Comparison of ENCODE assay signal across 24 cellular contexts in genomic region chr5:179241764-179242370, GRCh38.
DNase-seq lines count a peak whose midpoint lies in the region; ATAC-seq and TF ChIP-seq lines count a peak whose summit lies in the region.
"Had no signal": no experiment of that assay in that cellular context is flagged by ENCODE, and none has a peak within 500 bp of the region (broad histone marks: within the 10 kb centered on the region; RNA-seq: fewer than 3 reads in every experiment).

No MANE protein-coding gene starts in this region.

- H3K27ac Mint-ChIP-seq in endodermal cell, result no peak overlapping the region
- H3K27ac Mint-ChIP-seq: naive thymus-derived CD4-positive, alpha-beta T cell; stimulated activated memory B cell treated with anti-CD40 and anti-IgM and Interleukin-4, amounts not matched to agents 10 μg/mL and 1 μg/mL and 100 μg/mL, for 72 hours had no signal

- peaks cover 26% of the 10 kb centered on the region for H3K9me3 ChIP-seq in endodermal cell (ENCODE audit: control insufficient read depth, low read length)
- peaks cover 5% of the 10 kb centered on the region for H3K9me3 ChIP-seq in lower lobe of right lung
- no peaks in the 10 kb centered on the region for H3K9me3 ChIP-seq in upper lobe of right lung
- H3K9me3 ChIP-seq: BE2C, thyroid gland had no signal

- H3K9ac ChIP-seq in endodermal cell (ENCODE audit: extremely low read depth, low read length, poor library complexity, severe bottlenecking), result no peak overlapping the region
- H3K9ac ChIP-seq: parathyroid adenoma had no signal

- H3K4me1 ChIP-seq in endodermal cell (ENCODE audit: control insufficient read depth, insufficient read depth, low read length) (no peaks in the 10 kb centered on the region), lower lobe of right lung (no peaks in the 10 kb centered on the region), upper lobe of right lung (peaks cover 6% of the 10 kb centered on the region)
- H3K4me1 ChIP-seq: BE2C, parathyroid adenoma, thyroid gland had no signal

- H3K27me3 ChIP-seq in endodermal cell (ENCODE audit: control insufficient read depth, insufficient read depth, low read length, poor library complexity, severe bottlenecking) (no peaks in the 10 kb centered on the region), lower lobe of right lung (ENCODE audit: low read depth) (no peaks in the 10 kb centered on the region), upper lobe of right lung (no peaks in the 10 kb centered on the region)
- H3K27me3 ChIP-seq: BE2C, brain microvascular endothelial cell, thyroid gland had no signal

- intact Hi-C loops in lower lobe of right lung (cut with DNase I) (no loop called here), upper lobe of right lung (cut with DNase I) (no loop called here)

- in situ Hi-C loops in ACHN (cut with HindIII; ENCODE audit: low pct_ligation_motif_present, low pct_unique_long_range_greater_than_20kb, low sequenced_read_pairs), result no loop called here

- no peak overlapping the region for H3K27ac ChIP-seq in endodermal cell (ENCODE audit: low read depth, low read length)
- H3K27ac ChIP-seq in lower lobe of right lung, result no peak overlapping the region
- H3K27ac ChIP-seq in upper lobe of right lung, result no peak overlapping the region
- H3K27ac ChIP-seq: 22Rv1, brain microvascular endothelial cell, parathyroid adenoma, RWPE1, thyroid gland had no signal

- no peaks in the 10 kb centered on the region for H3K27me3 Mint-ChIP-seq in endodermal cell (ENCODE audit: insufficient read depth)

- DNase-seq in activated effector memory CD4-positive, alpha-beta T cell treated with anti-CD3 and anti-CD28 coated beads, Interleukin-2, amount 50 U/mL, for 16 hours, result peak; percentile 17
- DNase-seq in activated effector memory CD4-positive, alpha-beta T cell treated with Interleukin-2 at 50 U/mL for 16 hours, result no peak
- DNase-seq in endodermal cell, result peak; percentile 12
- DNase-seq in lower lobe of right lung, result peak; percentile 20
- peak; percentile 39 for DNase-seq in upper lobe of right lung
- DNase-seq in ACHN, result no peak
- DNase-seq in Kasumi-1 (lab: John Stamatoyannopoulos, UW), result no peak
- no peak for DNase-seq in GM20000 (ENCODE audit: low spot score)
- DNase-seq: activated CD8-positive, alpha-beta memory T cell treated with anti-CD3 and anti-CD28 coated beads for 24 hours; activated T-cell treated with anti-CD3 and anti-CD28 coated beads, Interleukin-2, amount 50 U/mL, for 48 hours; BE2C; brain microvascular endothelial cell; mammary epithelial cell; NCI-H1092; NCI-H2029 treated with DMSO at 0.1 percent for 48 hours; stimulated activated CD4-positive, alpha-beta T cell treated with anti-CD3 and anti-CD28 coated beads, Interleukin-1b, Interleukin-23, amount 100 ng/mL, for 48 hours; SW 1271; thyroid gland had no signal

- no peaks in the 10 kb centered on the region for H3K36me3 ChIP-seq in endodermal cell (ENCODE audit: control insufficient read depth, insufficient read depth, low read length)
- H3K36me3 ChIP-seq in lower lobe of right lung, result no peaks in the 10 kb centered on the region
- no peaks in the 10 kb centered on the region for H3K36me3 ChIP-seq in upper lobe of right lung
- H3K36me3 ChIP-seq: BE2C, brain microvascular endothelial cell, thyroid gland had no signal

- peaks cover 2% of the 10 kb centered on the region for H3K36me3 Mint-ChIP-seq in endodermal cell (ENCODE audit: low read depth)
- H3K36me3 Mint-ChIP-seq: stimulated activated memory B cell treated with anti-CD40 and anti-IgM and Interleukin-4, amounts not matched to agents 10 μg/mL and 1 μg/mL and 100 μg/mL, for 72 hours had no signal

- ATAC-seq in lower lobe of right lung (no peak), upper lobe of right lung (no peak)
- ATAC-seq: naive thymus-derived CD4-positive, alpha-beta T cell; stimulated activated memory B cell treated with anti-CD40 and anti-IgM and Interleukin-4, amounts not matched to agents 10 μg/mL and 1 μg/mL and 100 μg/mL, for 72 hours had no signal

- H3K4me1 Mint-ChIP-seq in endodermal cell, result peaks cover 14% of the 10 kb centered on the region
- H3K4me1 Mint-ChIP-seq: naive thymus-derived CD4-positive, alpha-beta T cell; stimulated activated memory B cell treated with anti-CD40 and anti-IgM and Interleukin-4, amounts not matched to agents 10 μg/mL and 1 μg/mL and 100 μg/mL, for 72 hours had no signal

- peaks cover 30% of the 10 kb centered on the region for H3K9me3 Mint-ChIP-seq in endodermal cell

- H3K4me3 Mint-ChIP-seq in endodermal cell, result no peak overlapping the region
- H3K4me3 Mint-ChIP-seq: naive thymus-derived CD4-positive, alpha-beta T cell; stimulated activated memory B cell treated with anti-CD40 and anti-IgM and Interleukin-4, amounts not matched to agents 10 μg/mL and 1 μg/mL and 100 μg/mL, for 72 hours had no signal

- WGBS in endodermal cell (ENCODE audit: insufficient coverage in 1 of 2, insufficient read length in 1 of 2), 2 experiments, result 90 to 95% methylated on average over 9 to 11 of the region's 11 CpGs

- TF ChIP-seq CTCF in endodermal cell (conservative IDR thresholded peaks at IDR 0.05), result no peak
- no peak for TF ChIP-seq CTCF in lower lobe of right lung (IDR thresholded peaks at IDR 0.05)
- TF ChIP-seq CTCF in upper lobe of right lung (IDR thresholded peaks at IDR 0.05), result no peak
- no peak for TF ChIP-seq CTCF in GM20000 (IDR thresholded peaks at IDR 0.05; ENCODE audit: extremely low read depth, missing control alignments)

- H3K4me3 ChIP-seq in endodermal cell (ENCODE audit: low read length), result no peak overlapping the region
- no peak overlapping the region for H3K4me3 ChIP-seq in lower lobe of right lung
- H3K4me3 ChIP-seq in upper lobe of right lung, result no peak overlapping the region
- H3K4me3 ChIP-seq: coronary artery, thyroid gland had no signal

Comparison
In these comparisons a context has a peak if more than half of its experiments do, and no peak if none do; other contexts are left out.
1. DNase-seq: peak in activated effector memory CD4-positive, alpha-beta T cell treated with anti-CD3 and anti-CD28 coated beads, Interleukin-2, amount 50 U/mL, for 16 hours (single experiment), endodermal cell (single experiment), lower lobe of right lung (single experiment) and upper lobe of right lung (single experiment); none in activated effector memory CD4-positive, alpha-beta T cell treated with Interleukin-2 at 50 U/mL for 16 hours (single experiment), ACHN (single experiment), Kasumi-1 (0 of 2) and GM20000 (single experiment).